19 cellular contexts compared by ENCODE assay signal in genomic region chr14:52054678-52055077, GRCh38.
"Had no signal": no experiment of that assay in that cellular context is flagged by ENCODE, and none has a peak within 500 bp of the region (broad histone marks: within the 10 kb centered on the region; RNA-seq: fewer than 3 reads in every experiment).

No MANE protein-coding gene starts in this region.

- H3K9me3 ChIP-seq: adrenal gland, left lung, upper lobe of right lung had no signal

- H3K36me3 Mint-ChIP-seq: activated naive CD4-positive, alpha-beta T cell treated with anti-CD3 and anti-CD28 coated beads, Interleukin-2, amount 50 U/mL, for 24 hours had no signal

- H3K36me3 ChIP-seq: adrenal gland, left lung, upper lobe of right lung, WERI-Rb-1 had no signal

- ATAC-seq: foreskin keratinocyte; left lung; stimulated activated naive CD8-positive, alpha-beta T cell treated with anti-CD3 and anti-CD28 coated beads, Interleukin-15, amount 100 ng/mL, for 72 hours; upper lobe of right lung had no signal

- H3K4me1 ChIP-seq: foreskin keratinocyte, left lung had no signal

- H3K4me1 Mint-ChIP-seq: activated naive CD4-positive, alpha-beta T cell treated with anti-CD3 and anti-CD28 coated beads, Interleukin-2, amount 50 U/mL, for 24 hours; stimulated activated naive CD8-positive, alpha-beta T cell treated with anti-CD3 and anti-CD28 coated beads, Interleukin-15, amount 100 ng/mL, for 72 hours had no signal

- H3K27ac ChIP-seq: foreskin keratinocyte, upper lobe of right lung, WERI-Rb-1 had no signal

- H3K27me3 ChIP-seq: adrenal gland, left lung, upper lobe of right lung had no signal

- H3K27ac Mint-ChIP-seq: activated naive CD4-positive, alpha-beta T cell treated with anti-CD3 and anti-CD28 coated beads, Interleukin-2, amount 50 U/mL, for 24 hours; dendritic cell treated with granulocyte-macrophage colony-stimulating factor and Interleukin-4, amounts not matched to agents 40 ng/mL and 50 ng/mL, for 4 days; stimulated activated naive CD8-positive, alpha-beta T cell treated with anti-CD3 and anti-CD28 coated beads, Interleukin-15, amount 100 ng/mL, for 72 hours had no signal

- H3K4me3 Mint-ChIP-seq: activated naive CD4-positive, alpha-beta T cell treated with anti-CD3 and anti-CD28 coated beads, Interleukin-2, amount 50 U/mL, for 24 hours; dendritic cell treated with granulocyte-macrophage colony-stimulating factor and Interleukin-4, amounts not matched to agents 40 ng/mL and 50 ng/mL, for 4 days; stimulated activated naive CD8-positive, alpha-beta T cell treated with anti-CD3 and anti-CD28 coated beads, Interleukin-15, amount 100 ng/mL, for 72 hours had no signal

- FAIRE-seq: bronchial epithelial cell, small intestine had no signal

- H3K4me3 ChIP-seq: adrenal gland, left lung, upper lobe of right lung had no signal

- H3K9me3 Mint-ChIP-seq: activated naive CD4-positive, alpha-beta T cell treated with anti-CD3 and anti-CD28 coated beads, Interleukin-2, amount 50 U/mL, for 24 hours; dendritic cell treated with granulocyte-macrophage colony-stimulating factor and Interleukin-4, amounts not matched to agents 40 ng/mL and 50 ng/mL, for 4 days; stimulated activated naive CD8-positive, alpha-beta T cell treated with anti-CD3 and anti-CD28 coated beads, Interleukin-15, amount 100 ng/mL, for 72 hours had no signal

- DNase-seq: activated CD4-positive, alpha-beta T cell treated with anti-CD3 and anti-CD28 coated beads, Interleukin-2, amount 50 U/mL, for 48 hours; activated gamma-delta T cell; adrenal gland; effector memory CD4-positive, alpha-beta T cell; foreskin keratinocyte; glutamatergic neuron; kidney; left lung; occipital lobe; retina; small intestine; stimulated activated CD4-positive, alpha-beta T cell treated with anti-CD3 and anti-CD28 coated beads, Interleukin-4, amount 100 ng/mL, for 1 hour; stimulated activated naive CD8-positive, alpha-beta T cell treated with anti-CD3 and anti-CD28 coated beads, Interleukin-15, amount 100 ng/mL, for 72 hours; T-helper 2 cell; upper lobe of right lung; WERI-Rb-1 had no signal
